18 cellular contexts compared by ENCODE assay signal in the genomic region with DNA sequence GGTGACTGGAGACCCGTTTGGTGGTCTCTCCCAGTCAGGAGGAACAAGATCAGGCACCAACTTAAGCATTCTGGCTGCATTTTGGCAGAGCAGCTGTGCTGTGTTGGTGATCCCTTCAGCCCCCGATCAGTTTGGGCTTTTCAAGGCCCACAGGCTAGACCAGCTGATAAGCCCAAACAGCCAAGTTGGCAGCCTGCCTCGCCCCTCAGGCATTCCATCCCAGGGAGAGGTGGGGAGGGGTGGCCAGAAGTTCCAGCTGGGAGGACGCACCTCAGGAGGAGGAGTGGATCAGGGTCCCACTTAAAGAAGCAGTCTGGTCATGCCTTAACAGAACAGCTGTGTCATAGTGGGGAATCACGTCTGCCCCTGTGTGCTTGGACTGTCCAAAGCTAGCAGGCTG.
A peak's percentile ranks its signal among the peaks of the same experiment; 100 is the strongest.
DNase-seq lines count a peak whose midpoint lies in the region; ATAC-seq and TF ChIP-seq lines count a peak whose summit lies in the region.
"Had no signal": no experiment of that assay in that cellular context is flagged by ENCODE, and none has a peak within 500 bp of the region (broad histone marks: within the 10 kb centered on the region; RNA-seq: fewer than 3 reads in every experiment).

No MANE protein-coding gene starts in this region.

- H3K27ac ChIP-seq in heart left ventricle: no peak overlapping the region
- H3K27ac ChIP-seq in aorta (ENCODE audit: low read depth in 1 of 2, low read length in 2 of 2): no peak overlapping the region
- H3K27ac ChIP-seq: KMS-11 had no signal

- H3K27me3 ChIP-seq in heart left ventricle (peaks cover 0 to 5% (median 0%) of the 10 kb centered on the region in 9 donors), aorta (ENCODE audit: control insufficient read depth in 1 of 2, insufficient read depth in 2 of 2, low read length in 1 of 2) (no peaks in the 10 kb centered on the region)

- DNase-seq in ELF-1 (ENCODE audit: low read depth, low spot score): peak; percentile 18
- peak; percentile 48 for DNase-seq in NCI-H226
- DNase-seq in heart left ventricle: peak in 3 of 5 donors; percentile 14 to 62 (median 18)
- DNase-seq in myocyte (ENCODE audit: low read depth): peak; percentile 73
- DNase-seq in aorta: no peak
- DNase-seq: AML-193; Calu3; CD4-positive, CD25-positive, alpha-beta regulatory T cell; DMS79 treated with DMSO at 0.1 percent for 48 hours; GF-D8; NCI-H187 treated with DMSO at 0.1 percent for 48 hours; NCI-H510A; NCI-H82 had no signal

- ATAC-seq in heart left ventricle: peak in 3 of 4 donors; percentile 46 to 66 (median 65)
- no peak for ATAC-seq in GM21737 (IDR thresholded peaks at IDR 0.05; ENCODE audit: unreplicated experiment)
- ATAC-seq in aorta (ENCODE audit: low FRiP score): no peak
- ATAC-seq in HG03135 (IDR thresholded peaks at IDR 0.05; ENCODE audit: unreplicated experiment): no peak
- ATAC-seq: GM23338, Panc1 had no signal

- peaks cover 0 to 27% (median 10%) of the 10 kb centered on the region in 12 donors for H3K9me3 ChIP-seq in heart left ventricle
- no peaks in the 10 kb centered on the region for H3K9me3 ChIP-seq in aorta (ENCODE audit: control insufficient read depth, low read length)

- H3K4me3 ChIP-seq in heart left ventricle (no peak overlapping the region), aorta (ENCODE audit: low read length in 2 of 2) (no peak overlapping the region)
- H3K4me3 ChIP-seq: GM23338 had no signal

- H3K4me1 ChIP-seq in heart left ventricle: no peaks in the 10 kb centered on the region
- H3K4me1 ChIP-seq in aorta (ENCODE audit: control insufficient read depth in 1 of 2, insufficient read depth in 2 of 2, low read length in 2 of 2): peaks cover 0 to 5% of the 10 kb centered on the region in 2 donors

- TF ChIP-seq CTCF in heart left ventricle (IDR thresholded peaks at IDR 0.05): no peak

- TF ChIP-seq POLR2A in heart left ventricle (IDR thresholded peaks at IDR 0.05): no peak

- intact Hi-C loops in heart left ventricle (cut with DNase I): no loop called here
- intact Hi-C loops in aorta (cut with DNase I): no loop called here

- H3K36me3 ChIP-seq in heart left ventricle (no peaks in the 10 kb centered on the region), aorta (ENCODE audit: control insufficient read depth in 1 of 2, insufficient read depth in 2 of 2, low read length in 1 of 2) (no peaks in the 10 kb centered on the region)

- WGBS in heart left ventricle, 4 donors: 28 to 46% (median 42%) methylated on average over 4 to 5 of the region's 5 CpGs
- 10 to 16% methylated on average over 5 of the region's 5 CpGs for WGBS in aorta, 2 donors

Comparison
In these comparisons a context has a peak if more than half of its experiments do, and no peak if none do; other contexts are left out.
1. DNase-seq: peak in ELF-1 (single experiment), NCI-H226 (single experiment), heart left ventricle (3 of 5) and myocyte (single experiment); none in aorta (0 of 2).
2. ATAC-seq: peak in heart left ventricle (3 of 4); none in GM21737 (single experiment), aorta (single experiment) and HG03135 (single experiment).